8 cellular contexts compared by ENCODE assay signal in the genomic region with DNA sequence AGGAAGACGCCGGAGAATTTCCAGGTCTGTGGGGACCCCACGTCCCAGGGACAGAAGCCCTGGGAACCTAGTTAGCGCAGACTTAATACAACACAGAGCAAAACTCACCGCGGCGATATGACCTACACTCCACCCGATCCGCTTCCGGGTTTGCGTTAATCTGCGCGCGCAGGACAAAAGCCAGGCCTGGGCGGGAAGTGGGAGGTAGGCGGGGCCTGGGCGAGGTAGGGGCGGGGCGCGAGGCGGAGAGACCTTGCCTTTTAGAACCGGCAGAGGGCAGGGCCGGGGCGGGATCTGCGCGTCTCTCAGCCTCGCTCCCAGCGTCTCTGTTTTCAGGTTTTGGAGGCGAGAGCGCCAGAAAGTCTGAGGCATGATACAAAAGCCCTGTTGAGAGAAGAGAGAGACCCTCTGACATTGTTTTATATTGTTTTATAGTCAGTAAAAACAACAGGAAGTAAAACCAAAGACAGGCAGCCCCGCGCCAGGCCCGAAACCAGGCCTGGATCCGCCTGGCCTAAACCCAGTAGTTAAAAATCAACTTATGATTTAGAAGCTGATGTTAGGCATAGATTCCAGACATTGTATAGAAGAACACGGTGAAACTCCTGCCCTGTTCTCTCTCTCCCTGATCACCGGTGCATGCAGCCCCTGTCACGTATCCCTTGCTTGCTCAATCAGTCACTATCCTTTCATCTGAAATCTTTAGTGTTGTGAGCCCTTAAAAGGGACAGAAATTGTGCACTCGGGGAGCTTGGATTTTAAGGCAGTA. TPM values are rescaled to one million over a fixed set of nuclear protein-coding genes. Genes with fewer than 3 reads are reported as not detected.
DNase-seq lines count a peak whose midpoint lies in the region; FAIRE-seq and TF ChIP-seq lines count a peak whose summit lies in the region.

Gene ZNF611 (minus strand): TSS at position 152 of the 769 bp plus-strand sequence. CDS start 19,150 bp downstream, outside the sequence.

- no peaks in the 10 kb centered on the region for H3K4me1 ChIP-seq in HEK293 (ENCODE audit: control insufficient read depth, insufficient read depth, low read length)
- peaks cover 9 to 10% of the 10 kb centered on the region in 2 experiments for H3K4me1 ChIP-seq in neutrophil (ENCODE audit: control insufficient read depth in 1 of 2, insufficient read depth in 1 of 2, low read depth in 1 of 2, low read length in 1 of 2)

- no peaks in the 10 kb centered on the region for H3K27me3 ChIP-seq in neutrophil

- FAIRE-seq in frontal cortex (lab: Jason Lieb, UNC): peak; percentile 51

- DNase-seq in GM03348 (ENCODE audit: low spot score): peak; percentile 98
- peak; percentile 93 for DNase-seq in MV-4-11 (lab: John Stamatoyannopoulos, UW)
- DNase-seq in SK-MEL-5 (ENCODE audit: low read depth, low spot score): peak; percentile 90
- DNase-seq in activated naive CD4-positive, alpha-beta T cell treated with anti-CD3 and anti-CD28 coated beads for 36 hours: peak; percentile 99
- DNase-seq in frontal cortex (ENCODE audit: low spot score in 2 of 2): peak; percentile 82 to 89
- DNase-seq in substantia nigra (lab: John Stamatoyannopoulos, UW): peak; percentile 61 to 98 (median 93)

- H3K27ac ChIP-seq in HEK293 (ENCODE audit: extremely low read depth, low read depth, low read length) (no peak within 1 kb of the TSS), neutrophil (peak within 1 kb of the TSS; percentile 92), substantia nigra (ENCODE audit: low read depth, low read length, poor library complexity, severe bottlenecking) (peak within 1 kb of the TSS; percentile 80)

- POLR2A ChIA-PET in HEK293 (lab: Yijun Ruan, JAX): interaction anchor here (0.6 kb wide), 1 partner anchor 598 kb away, joined by 4 read pairs; no protein-coding TSS in a partner anchor

- H3K9me3 ChIP-seq in HEK293 (ENCODE audit: control insufficient read depth, insufficient read depth, low read depth, low read length) (no peaks in the 10 kb centered on the region), neutrophil (no peaks in the 10 kb centered on the region)

- peaks cover 19% of the 10 kb centered on the region for H3K4me1 Mint-ChIP-seq in activated naive CD4-positive, alpha-beta T cell treated with anti-CD3 and anti-CD28 coated beads for 36 hours (ENCODE audit: low read depth)

- peaks cover 17% of the 10 kb centered on the region for H3K36me3 Mint-ChIP-seq in activated naive CD4-positive, alpha-beta T cell treated with anti-CD3 and anti-CD28 coated beads for 36 hours (ENCODE audit: low read depth)

- H3K9me3 Mint-ChIP-seq in activated naive CD4-positive, alpha-beta T cell treated with anti-CD3 and anti-CD28 coated beads for 36 hours: peaks cover 3% of the 10 kb centered on the region

- peak within 1 kb of the TSS; percentile 89 for H3K27ac Mint-ChIP-seq in activated naive CD4-positive, alpha-beta T cell treated with anti-CD3 and anti-CD28 coated beads for 36 hours

- CTCF ChIA-PET in HEK293 (lab: Yijun Ruan, JAX): interaction anchor here (0.6 kb wide), 1 partner anchor 1610 kb away, joined by 3 read pairs; no protein-coding TSS in a partner anchor
- CTCF ChIA-PET in activated naive CD4-positive, alpha-beta T cell treated with anti-CD3 and anti-CD28 coated beads for 36 hours (lab: Charles Lee): interaction anchor here (0.6 to 1.1 kb wide), 2 partner anchors 12 to 1073 kb away, joined by 3 read pairs; no protein-coding TSS in a partner anchor

- H3K4me3 ChIP-seq in HEK293 (ENCODE audit: low read depth, low read length) (peak within 1 kb of the TSS; percentile 82), neutrophil (ENCODE audit: low read depth in 1 of 2, low read length in 1 of 2) (peak within 1 kb of the TSS; percentile 77 to 89)

- intact Hi-C loops in activated naive CD4-positive, alpha-beta T cell treated with anti-CD3 and anti-CD28 coated beads for 36 hours (cut with micrococcal nuclease): loop anchor here (1.0 to 10.0 kb wide), 4 partner anchors 44 to 208 kb away; partner anchors contain the start of genes ZNF808 and ZNF83

- peak within 1 kb of the TSS; percentile 85 for H3K4me3 Mint-ChIP-seq in activated naive CD4-positive, alpha-beta T cell treated with anti-CD3 and anti-CD28 coated beads for 36 hours

- TF ChIP-seq CTCF in HEK293 (tag by site-specific recombination; IDR thresholded peaks at IDR 0.05): no peak
- peak; percentile 78 for TF ChIP-seq CTCF in neutrophil (IDR thresholded peaks at IDR 0.05)

- H3K36me3 ChIP-seq in HEK293 (ENCODE audit: control insufficient read depth in 2 of 2, insufficient read depth in 1 of 2, low read length in 2 of 2) (no peaks in the 10 kb centered on the region), neutrophil (no peaks in the 10 kb centered on the region)

- in situ Hi-C loops in SK-MEL-5 (cut with HindIII; ENCODE audit: low pct_unique_long_range_greater_than_20kb, low sequenced_read_pairs): no loop called here

- no peaks in the 10 kb centered on the region for H3K27me3 Mint-ChIP-seq in activated naive CD4-positive, alpha-beta T cell treated with anti-CD3 and anti-CD28 coated beads for 36 hours (ENCODE audit: low read depth)

TF ChIP-seq in HEK293, 187 proteins besides CTCF, POLR2A, EP300 and RAD21 (continues in another document):
- TF ChIP-seq WT1 (tag by site-specific recombination; IDR thresholded peaks at IDR 0.05) (no peak), HOXD13 (CRISPR knock-in tag; IDR thresholded peaks at IDR 0.05; ENCODE audit: borderline replicate concordance) (no peak), ZNF10 (tag by site-specific recombination; IDR thresholded peaks at IDR 0.05) (no peak), ZNF350 (tag by site-specific recombination; IDR thresholded peaks at IDR 0.05) (peak; percentile 71), ZNF433 (tag by site-specific recombination; IDR thresholded peaks at IDR 0.05; ENCODE audit: low read depth) (no peak), ZNF585B (tag by site-specific recombination; IDR thresholded peaks at IDR 0.05) (no peak), ZFHX2 (tag by site-specific recombination; conservative IDR thresholded peaks at IDR 0.05) (peak; percentile 49), ZNF518A (tag by site-specific recombination; conservative IDR thresholded peaks at IDR 0.05; ENCODE audit: low read depth) (no peak), ZNF510 (tag by site-specific recombination; IDR thresholded peaks at IDR 0.05; ENCODE audit: insufficient replicate concordance) (no peak), BCL6B (tag by site-specific recombination; IDR thresholded peaks at IDR 0.05) (no peak), ZFP69B (tag by site-specific recombination; IDR thresholded peaks at IDR 0.05) (no peak), KLF1 (tag by site-specific recombination; IDR thresholded peaks at IDR 0.05) (peak; percentile 43; the same call in 1 of the 2 replicates), ZNF501 (tag by site-specific recombination; IDR thresholded peaks at IDR 0.05) (no peak), BCL11B (tag by site-specific recombination; IDR thresholded peaks at IDR 0.05; ENCODE audit: low read depth) (no peak), PRDM1 (tag by site-specific recombination; IDR thresholded peaks at IDR 0.05) (no peak), TCF7L2 (IDR thresholded peaks at IDR 0.05; ENCODE audit: borderline replicate concordance, low read depth, low read length) (no peak)

RNA-seq across cellular contexts. Expression of gene ZNF611, which starts in this region (rescaled TPM):
- 4.5 and 4.9 TPM in 2 replicates for total RNA-seq in SK-MEL-5 (2014; rRNA removed; shearing (Covaris generic))
- 3.1 and 5.9 TPM in 2 replicates for polyA plus RNA-seq in SK-MEL-5 (2015; cell fraction: cytosol; rRNA removed)
- 9.6 and 13.0 TPM in 2 replicates for polyA plus RNA-seq in SK-MEL-5 (2015; cell fraction: nucleus; rRNA removed)
- 10 to 100 TPM; 10.4 to 12.1 TPM for total RNA-seq in activated naive CD4-positive, alpha-beta T cell treated with anti-CD3 and anti-CD28 coated beads for 36 hours
- 20.4 TPM for total RNA-seq in frontal cortex
